ENCODE assay signal across 8 cellular contexts in genomic region chr6:26199057-26199772, GRCh38.
DNase-seq lines count a peak whose midpoint lies in the region; ATAC-seq and TF ChIP-seq lines count a peak whose summit lies in the region.

No MANE protein-coding gene starts in this region.

- no peak for TF ChIP-seq CTCF in CD4-positive, alpha-beta T cell (IDR thresholded peaks at IDR 0.05)
- no peak for TF ChIP-seq CTCF in liver (IDR thresholded peaks at IDR 0.05; ENCODE audit: low read depth, low read length, missing input control)

- H3K27me3 ChIP-seq in CD4-positive, alpha-beta T cell (ENCODE audit: control insufficient read depth, insufficient read depth, low read length), result no peaks in the 10 kb centered on the region
- H3K27me3 ChIP-seq in duodenal mucosa (ENCODE audit: control insufficient read depth in 1 of 2, insufficient read depth in 2 of 2, low read length in 2 of 2) (no peaks in the 10 kb centered on the region), liver (ENCODE audit: control insufficient read depth in 4 of 4, insufficient read depth in 4 of 4, low read length in 3 of 4) (no peaks in the 10 kb centered on the region)

- POLR2A ChIA-PET in CD4-positive, alpha-beta T cell (lab: Charles Lee), result interaction anchor here (0.6 to 21.3 kb wide), 55 partner anchors 7 to 1942 kb away, joined by 3 to 1838 read pairs (median 33); partner anchors contain the start of genes HMGN4 and ZKSCAN8

- peak overlapping the region; percentile 76 to 88 for H3K4me3 ChIP-seq in duodenal mucosa (ENCODE audit: low read depth in 1 of 2, low read length in 2 of 2)
- peak overlapping the region; percentile 70 to 91 (median 76) for H3K4me3 ChIP-seq in liver (ENCODE audit: low read depth in 1 of 3, low read length in 3 of 3)

- H3K9ac ChIP-seq in duodenal mucosa (ENCODE audit: low read depth in 1 of 2, low read length in 2 of 2) (peak overlapping the region; percentile 87 to 94), liver (ENCODE audit: low read depth in 1 of 2, low read length in 2 of 2) (peak overlapping the region; percentile 53 to 94)

- intact Hi-C loops in CD4-positive, alpha-beta T cell (cut with DNase I, micrococcal nuclease), result loop anchor here (1.0 to 5.0 kb wide), 11 partner anchors 17 to 172 kb away; a partner anchor contains a TSS
- intact Hi-C loops in activated CD4-positive, alpha-beta T cell treated with anti-CD3 and anti-CD28 coated beads, Interleukin-2, amount 10 ng/mL, durations not matched to agents 24 days and 14 days (cut with micrococcal nuclease), result loop anchor here (1.0 to 5.0 kb wide), 6 partner anchors 11 to 1613 kb away; a partner anchor contains a TSS

- H3K9me3 Mint-ChIP-seq in CD4-positive, alpha-beta T cell, result no peaks in the 10 kb centered on the region
- no peaks in the 10 kb centered on the region for H3K9me3 Mint-ChIP-seq in activated CD4-positive, alpha-beta T cell treated with anti-CD3 and anti-CD28 coated beads, Interleukin-2, amount 10 ng/mL, durations not matched to agents 24 days and 14 days

- peaks cover 41% of the 10 kb centered on the region for H3K36me3 Mint-ChIP-seq in CD4-positive, alpha-beta T cell (ENCODE audit: low read depth)
- peaks cover 7% of the 10 kb centered on the region for H3K36me3 Mint-ChIP-seq in activated CD4-positive, alpha-beta T cell treated with anti-CD3 and anti-CD28 coated beads, Interleukin-2, amount 10 ng/mL, durations not matched to agents 24 days and 14 days (ENCODE audit: low read depth)

- H3K4me1 ChIP-seq in duodenal mucosa (ENCODE audit: control insufficient read depth in 1 of 2, insufficient read depth in 2 of 2, low read length in 2 of 2) (peaks cover 11 to 20% of the 10 kb centered on the region in 2 donors), liver (ENCODE audit: control insufficient read depth in 4 of 4, insufficient read depth in 4 of 4, low read length in 3 of 4) (peaks cover 0 to 47% (median 15%) of the 10 kb centered on the region in 4 donors)

- CTCF ChIA-PET in CD4-positive, alpha-beta T cell (lab: Charles Lee), result interaction anchor here (0.6 to 6.4 kb wide), 15 partner anchors 11 to 156 kb away, joined by 3 to 56 read pairs (median 7); a partner anchor contains a TSS

- peak; percentile 61 for ATAC-seq in CD4-positive, alpha-beta T cell (ENCODE audit: poor library complexity)
- ATAC-seq in GM19351 (IDR thresholded peaks at IDR 0.05; ENCODE audit: unreplicated experiment), result peak; percentile 49
- peak; percentile 64 for ATAC-seq in HG03442 (IDR thresholded peaks at IDR 0.05; ENCODE audit: unreplicated experiment)

- H3K27me3 Mint-ChIP-seq in CD4-positive, alpha-beta T cell, result no peaks in the 10 kb centered on the region
- H3K27me3 Mint-ChIP-seq in activated CD4-positive, alpha-beta T cell treated with anti-CD3 and anti-CD28 coated beads, Interleukin-2, amount 10 ng/mL, durations not matched to agents 24 days and 14 days, result no peaks in the 10 kb centered on the region

- 1% methylated on average over 42 of the region's 42 CpGs for WGBS in liver

- peak in 9 of 10 experiments; percentile 41 to 73 (median 51) for DNase-seq in CD4-positive, alpha-beta T cell
- peak; percentile 84 for DNase-seq in NCI-H510A treated with DMSO at 0.1 percent for 48 hours (lab: John Stamatoyannopoulos, UW)
- peak; percentile 94 for DNase-seq in activated CD4-positive, alpha-beta T cell treated with anti-CD3 and anti-CD28 coated beads, Interleukin-2, amount 10 ng/mL, durations not matched to agents 24 days and 14 days
- peak; percentile 46 to 50 for DNase-seq in stimulated activated CD4-positive, alpha-beta T cell treated with anti-CD3 and anti-CD28 coated beads, Interleukin-4, amount 100 ng/mL, for 4 hours

- TF ChIP-seq RAD21 in liver (IDR thresholded peaks at IDR 0.05), result peak in 1 of 2 donors; percentile 5

- H3K36me3 ChIP-seq in duodenal mucosa (ENCODE audit: control insufficient read depth in 1 of 2, insufficient read depth in 2 of 2, low read length in 2 of 2), result no peaks in the 10 kb centered on the region
- no peaks in the 10 kb centered on the region for H3K36me3 ChIP-seq in liver (ENCODE audit: control insufficient read depth in 4 of 4, insufficient read depth in 3 of 4, low read depth in 1 of 4, low read length in 3 of 4)

- peak overlapping the region; percentile 82 for H3K27ac ChIP-seq in CD4-positive, alpha-beta T cell (ENCODE audit: low read depth, low read length)
- peak overlapping the region; percentile 97 for H3K27ac ChIP-seq in duodenal mucosa (ENCODE audit: low read depth, low read length)
- peak overlapping the region; percentile 90 to 94 for H3K27ac ChIP-seq in liver (ENCODE audit: low read depth in 1 of 2, low read length in 2 of 2)

- peak overlapping the region; percentile 97 for H3K27ac Mint-ChIP-seq in CD4-positive, alpha-beta T cell
- H3K27ac Mint-ChIP-seq in activated CD4-positive, alpha-beta T cell treated with anti-CD3 and anti-CD28 coated beads, Interleukin-2, amount 10 ng/mL, durations not matched to agents 24 days and 14 days, result peak overlapping the region; percentile 93

- H3K9me3 ChIP-seq in CD4-positive, alpha-beta T cell (ENCODE audit: control insufficient read depth, low read length), result no peaks in the 10 kb centered on the region
- H3K9me3 ChIP-seq in duodenal mucosa (ENCODE audit: control insufficient read depth in 1 of 2, low read length in 2 of 2) (no peaks in the 10 kb centered on the region), liver (ENCODE audit: control insufficient read depth in 4 of 4, low read length in 3 of 4) (no peaks in the 10 kb centered on the region)

- peaks cover 41% of the 10 kb centered on the region for H3K4me1 Mint-ChIP-seq in CD4-positive, alpha-beta T cell (ENCODE audit: low read depth)
- peaks cover 55% of the 10 kb centered on the region for H3K4me1 Mint-ChIP-seq in activated CD4-positive, alpha-beta T cell treated with anti-CD3 and anti-CD28 coated beads, Interleukin-2, amount 10 ng/mL, durations not matched to agents 24 days and 14 days

- H3K4me3 Mint-ChIP-seq in CD4-positive, alpha-beta T cell, result peak overlapping the region; percentile 94
- H3K4me3 Mint-ChIP-seq in activated CD4-positive, alpha-beta T cell treated with anti-CD3 and anti-CD28 coated beads, Interleukin-2, amount 10 ng/mL, durations not matched to agents 24 days and 14 days, result peak overlapping the region; percentile 87

TF ChIP-seq in liver, 16 proteins besides CTCF, POLR2A, EP300 and RAD21 (continues in another document):
- TF ChIP-seq HNF4G (IDR thresholded peaks at IDR 0.05) (no peak), FOXA1 (IDR thresholded peaks at IDR 0.05) (no peak), EGR1 (IDR thresholded peaks at IDR 0.05; ENCODE audit: low read depth in 2 of 2) (no peak), YY1 (IDR thresholded peaks at IDR 0.05) (peak; percentile 94), RXRA (IDR thresholded peaks at IDR 0.05) (peak; percentile 11 to 28), MAX (IDR thresholded peaks at IDR 0.05) (no peak), JUND (IDR thresholded peaks at IDR 0.05) (peak in 1 of 2 donors; percentile 5), FOXA2 (IDR thresholded peaks at IDR 0.05) (peak; percentile 44), GABPA (IDR thresholded peaks at IDR 0.05 in 1 of 2, conservative IDR thresholded peaks at IDR 0.05 in 1 of 2) (no peak), TAF1 (conservative IDR thresholded peaks at IDR 0.05) (peak; percentile 96), ZBTB33 (IDR thresholded peaks at IDR 0.05) (peak; percentile 71)
- TF ChIP-seq, protein P1, sequence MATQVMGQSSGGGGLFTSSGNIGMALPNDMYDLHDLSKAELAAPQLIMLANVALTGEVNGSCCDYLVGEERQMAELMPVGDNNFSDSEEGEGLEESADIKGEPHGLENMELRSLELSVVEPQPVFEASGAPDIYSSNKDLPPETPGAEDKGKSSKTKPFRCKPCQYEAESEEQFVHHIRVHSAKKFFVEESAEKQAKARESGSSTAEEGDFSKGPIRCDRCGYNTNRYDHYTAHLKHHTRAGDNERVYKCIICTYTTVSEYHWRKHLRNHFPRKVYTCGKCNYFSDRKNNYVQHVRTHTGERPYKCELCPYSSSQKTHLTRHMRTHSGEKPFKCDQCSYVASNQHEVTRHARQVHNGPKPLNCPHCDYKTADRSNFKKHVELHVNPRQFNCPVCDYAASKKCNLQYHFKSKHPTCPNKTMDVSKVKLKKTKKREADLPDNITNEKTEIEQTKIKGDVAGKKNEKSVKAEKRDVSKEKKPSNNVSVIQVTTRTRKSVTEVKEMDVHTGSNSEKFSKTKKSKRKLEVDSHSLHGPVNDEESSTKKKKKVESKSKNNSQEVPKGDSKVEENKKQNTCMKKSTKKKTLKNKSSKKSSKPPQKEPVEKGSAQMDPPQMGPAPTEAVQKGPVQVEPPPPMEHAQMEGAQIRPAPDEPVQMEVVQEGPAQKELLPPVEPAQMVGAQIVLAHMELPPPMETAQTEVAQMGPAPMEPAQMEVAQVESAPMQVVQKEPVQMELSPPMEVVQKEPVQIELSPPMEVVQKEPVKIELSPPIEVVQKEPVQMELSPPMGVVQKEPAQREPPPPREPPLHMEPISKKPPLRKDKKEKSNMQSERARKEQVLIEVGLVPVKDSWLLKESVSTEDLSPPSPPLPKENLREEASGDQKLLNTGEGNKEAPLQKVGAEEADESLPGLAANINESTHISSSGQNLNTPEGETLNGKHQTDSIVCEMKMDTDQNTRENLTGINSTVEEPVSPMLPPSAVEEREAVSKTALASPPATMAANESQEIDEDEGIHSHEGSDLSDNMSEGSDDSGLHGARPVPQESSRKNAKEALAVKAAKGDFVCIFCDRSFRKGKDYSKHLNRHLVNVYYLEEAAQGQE (IDR thresholded peaks at IDR 0.05), result peak; percentile 92
- TF ChIP-seq, protein P2, sequence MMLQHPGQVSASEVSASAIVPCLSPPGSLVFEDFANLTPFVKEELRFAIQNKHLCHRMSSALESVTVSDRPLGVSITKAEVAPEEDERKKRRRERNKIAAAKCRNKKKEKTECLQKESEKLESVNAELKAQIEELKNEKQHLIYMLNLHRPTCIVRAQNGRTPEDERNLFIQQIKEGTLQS (IDR thresholded peaks at IDR 0.05), result peak; percentile 5

Comparison
In these comparisons a context has a peak if more than half of its experiments do, and no peak if none do; other contexts are left out.
1. Peak in every context shown above with its lines: DNase-seq, ATAC-seq, H3K4me3 ChIP-seq and H3K27ac ChIP-seq.